23 cellular contexts compared by ENCODE assay signal in the genomic region with DNA sequence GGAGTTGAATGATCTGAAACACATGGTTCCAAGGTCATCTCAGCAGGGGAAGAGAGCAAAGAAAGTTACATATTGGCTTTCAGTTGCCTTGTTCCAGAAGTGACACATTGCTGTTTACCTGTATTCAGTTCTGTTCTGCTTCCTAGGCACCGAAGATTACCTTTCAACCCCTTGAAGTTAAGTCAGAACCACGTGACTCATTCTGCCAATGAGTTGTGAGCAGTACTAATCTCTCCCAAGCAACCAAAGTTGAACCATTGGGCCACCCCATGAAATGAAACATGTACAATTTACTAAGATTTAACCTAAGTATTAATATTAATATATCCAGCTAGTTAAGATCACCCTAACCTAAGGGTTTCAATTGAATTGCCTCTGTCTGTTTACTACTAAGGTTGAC.
"Had no signal": no experiment of that assay in that cellular context is flagged by ENCODE, and none has a peak within 500 bp of the region (broad histone marks: within the 10 kb centered on the region; RNA-seq: fewer than 3 reads in every experiment).

No MANE protein-coding gene starts in this region.

- ATAC-seq: natural killer cell treated with Interleukin-12 subunit alpha and Interleukin-12 subunit beta and Interleukin-15 and Interleukin-18, amount 100 ng/mL, for 72 hours; right lobe of liver; stimulated activated naive B cell treated with anti-CD40 and anti-IgM and Interleukin-4, amounts not matched to agents 10 μg/mL and 1 μg/mL and 100 μg/mL, for 72 hours; stimulated activated naive CD8-positive, alpha-beta T cell treated with anti-CD3 and anti-CD28 coated beads, Interleukin-15, Interleukin-2, amounts not matched to agents 100 U/mL and 50 U/mL, for 24 hours; upper lobe of right lung had no signal

- H3K27ac ChIP-seq: left ventricle myocardium inferior, ovary, right atrium auricular region, right lobe of liver, stomach, thoracic aorta, tibial artery, upper lobe of right lung had no signal

- H3K36me3 ChIP-seq: left ventricle myocardium inferior, ovary, right atrium auricular region, right lobe of liver, stomach, thoracic aorta, tibial artery, upper lobe of right lung had no signal

- H3K36me3 Mint-ChIP-seq: mesothelial cell of epicardium; naive B cell; stimulated activated naive B cell treated with anti-CD40 and anti-IgM and Interleukin-4, amounts not matched to agents 10 μg/mL and 1 μg/mL and 100 μg/mL, for 72 hours had no signal

- H3K9me3 ChIP-seq: ovary, right atrium auricular region, right lobe of liver, thoracic aorta, tibial artery, upper lobe of right lung had no signal

- H3K4me3 ChIP-seq: left ventricle myocardium inferior, lung, ovary, right atrium auricular region, right lobe of liver, stomach, thoracic aorta, tibial artery, upper lobe of right lung had no signal

- H3K4me1 Mint-ChIP-seq: mesothelial cell of epicardium; naive B cell; stimulated activated naive B cell treated with anti-CD40 and anti-IgM and Interleukin-4, amounts not matched to agents 10 μg/mL and 1 μg/mL and 100 μg/mL, for 72 hours had no signal

- H3K4me1 ChIP-seq: left ventricle myocardium inferior, right atrium auricular region, right lobe of liver, tibial artery, upper lobe of right lung had no signal

- H3K27me3 ChIP-seq: ovary, right atrium auricular region, right lobe of liver, stomach, tibial artery had no signal

- H3K27ac Mint-ChIP-seq: mesothelial cell of epicardium; naive B cell; natural killer cell treated with Interleukin-12 subunit alpha and Interleukin-12 subunit beta and Interleukin-15 and Interleukin-18, amount 100 ng/mL, for 72 hours; progenitor cell of endocrine pancreas; stimulated activated naive B cell treated with anti-CD40 and anti-IgM and Interleukin-4, amounts not matched to agents 10 μg/mL and 1 μg/mL and 100 μg/mL, for 72 hours had no signal

- H3K4me3 Mint-ChIP-seq: mesothelial cell of epicardium; naive B cell; natural killer cell treated with Interleukin-12 subunit alpha and Interleukin-12 subunit beta and Interleukin-15 and Interleukin-18, amount 100 ng/mL, for 72 hours; stimulated activated naive B cell treated with anti-CD40 and anti-IgM and Interleukin-4, amounts not matched to agents 10 μg/mL and 1 μg/mL and 100 μg/mL, for 72 hours had no signal

- FAIRE-seq: urothelium cell line had no signal

- DNase-seq: islet precursor cell; left ventricle myocardium inferior; mesendoderm; naive B cell; ovary; right lobe of liver; stimulated activated CD4-positive, alpha-beta T cell treated with anti-CD3 and anti-CD28 coated beads, Interleukin-12 subunit alpha, Interleukin-12 subunit beta, amount 100 ng/mL, for 4 hours; stimulated activated CD4-positive, alpha-beta T cell treated with anti-CD3 and anti-CD28 coated beads, Interleukin-15, amount 100 ng/mL, for 24 hours; stimulated activated CD4-positive, alpha-beta T cell treated with anti-CD3 and anti-CD28 coated beads, Interleukin-2, amount 100 ng/mL, for 24 hours; stimulated activated CD4-positive, alpha-beta T cell treated with anti-CD3 and anti-CD28 coated beads, Interleukin-4, amount 100 ng/mL, for 1 hour; stimulated activated naive B cell treated with anti-CD40 and anti-IgM and Interleukin-4, amounts not matched to agents 10 μg/mL and 1 μg/mL and 100 μg/mL, for 72 hours; stimulated activated naive CD8-positive, alpha-beta T cell treated with anti-CD3 and anti-CD28 coated beads, Interleukin-15, Interleukin-2, amounts not matched to agents 100 U/mL and 50 U/mL, for 24 hours; stomach; tibial artery; trophoblast cell; upper lobe of right lung had no signal
